ENCODE assay signal across 29 cellular contexts in the genomic region with DNA sequence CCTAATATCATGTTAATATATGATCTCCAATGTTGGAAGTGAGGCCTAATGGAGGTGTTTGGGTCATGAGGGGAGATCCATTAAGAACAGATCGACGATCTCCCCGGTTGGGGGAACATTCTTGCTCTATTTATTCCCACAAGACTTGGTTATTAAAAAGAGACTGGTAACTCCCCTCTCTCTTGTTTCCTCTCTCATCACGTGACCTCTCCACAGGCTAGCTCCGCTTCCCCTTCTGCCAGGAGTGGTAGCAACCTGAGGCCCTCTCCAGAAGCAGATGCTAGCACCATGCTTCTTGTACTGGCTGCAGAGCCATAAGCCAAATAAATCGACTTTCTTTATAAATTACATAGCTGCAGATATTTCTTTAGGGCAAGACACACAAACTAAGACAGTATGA.
"Had no signal": no experiment of that assay in that cellular context is flagged by ENCODE, and none has a peak within 500 bp of the region (broad histone marks: within the 10 kb centered on the region; RNA-seq: fewer than 3 reads in every experiment).

No MANE protein-coding gene starts in this region.

- H3K4me1 ChIP-seq: stomach, suprapubic skin, testis, thyroid gland, tibial artery, tibial nerve, transverse colon, upper lobe of left lung, upper lobe of right lung, uterus, vagina had no signal

- H3K4me1 Mint-ChIP-seq: stimulated activated effector memory CD8-positive, alpha-beta T cell treated with anti-CD3 and anti-CD28 coated beads, Interleukin-12 subunit alpha, Interleukin-12 subunit beta, amount 100 ng/mL, for 72 hours; stimulated activated memory B cell treated with anti-CD40 and anti-IgM and Interleukin-4, amounts not matched to agents 10 μg/mL and 1 μg/mL and 100 μg/mL, for 72 hours; stimulated activated naive B cell treated with anti-CD40 and anti-IgM and Interleukin-4, amounts not matched to agents 10 μg/mL and 1 μg/mL and 100 μg/mL, for 72 hours; stimulated activated naive CD8-positive, alpha-beta T cell treated with anti-CD3 and anti-CD28 coated beads, Interleukin-15, amount 100 ng/mL, for 72 hours had no signal

- ATAC-seq: stimulated activated effector memory CD8-positive, alpha-beta T cell treated with anti-CD3 and anti-CD28 coated beads, Interleukin-12 subunit alpha, Interleukin-12 subunit beta, amount 100 ng/mL, for 72 hours; stimulated activated memory B cell treated with anti-CD40 and anti-IgM and Interleukin-4, amounts not matched to agents 10 μg/mL and 1 μg/mL and 100 μg/mL, for 72 hours; stimulated activated naive B cell treated with anti-CD40 and anti-IgM and Interleukin-4, amounts not matched to agents 10 μg/mL and 1 μg/mL and 100 μg/mL, for 72 hours; stimulated activated naive CD8-positive, alpha-beta T cell treated with anti-CD3 and anti-CD28 coated beads, Interleukin-15, amount 100 ng/mL, for 72 hours; stimulated activated naive CD8-positive, alpha-beta T cell treated with anti-CD3 and anti-CD28 coated beads, Interleukin-15, Interleukin-2, amounts not matched to agents 100 U/mL and 50 U/mL, for 24 hours; upper lobe of right lung had no signal

- H3K27ac ChIP-seq: stomach, suprapubic skin, testis, thoracic aorta, thyroid gland, tibial artery, tibial nerve, transverse colon, upper lobe of left lung, upper lobe of right lung, uterus, vagina had no signal

- H3K9me3 ChIP-seq: stomach, suprapubic skin, testis, thoracic aorta, thyroid gland, tibial artery, tibial nerve, transverse colon, upper lobe of left lung, upper lobe of right lung, uterus, vagina had no signal

- H3K4me3 Mint-ChIP-seq: stimulated activated effector memory CD8-positive, alpha-beta T cell treated with anti-CD3 and anti-CD28 coated beads, Interleukin-12 subunit alpha, Interleukin-12 subunit beta, amount 100 ng/mL, for 72 hours; stimulated activated memory B cell treated with anti-CD40 and anti-IgM and Interleukin-4, amounts not matched to agents 10 μg/mL and 1 μg/mL and 100 μg/mL, for 72 hours; stimulated activated naive B cell treated with anti-CD40 and anti-IgM and Interleukin-4, amounts not matched to agents 10 μg/mL and 1 μg/mL and 100 μg/mL, for 72 hours; stimulated activated naive CD8-positive, alpha-beta T cell treated with anti-CD3 and anti-CD28 coated beads, Interleukin-15, amount 100 ng/mL, for 72 hours; stimulated activated naive CD8-positive, alpha-beta T cell treated with anti-CD3 and anti-CD28 coated beads, Interleukin-15, Interleukin-2, amounts not matched to agents 100 ng/mL and 50 ng/mL, for 24 hours; type B pancreatic cell had no signal

- H3K4me3 ChIP-seq: stomach, suprapubic skin, testis, thoracic aorta, thyroid gland, tibial artery, tibial nerve, transverse colon, upper lobe of left lung, upper lobe of right lung, uterus, vagina had no signal

- DNase-seq: stimulated activated CD4-positive, alpha-beta T cell treated with anti-CD3 and anti-CD28 coated beads, Interleukin-2, amount 100 ng/mL, for 48 hours; stimulated activated CD4-positive, alpha-beta T cell treated with anti-CD3 and anti-CD28 coated beads, Interleukin-4, amount 100 ng/mL, for 1 hour; stimulated activated CD4-positive, alpha-beta T cell treated with anti-CD3 and anti-CD28 coated beads, Interleukin-4, amount 100 ng/mL, for 24 hours; stimulated activated CD4-positive, alpha-beta T cell treated with anti-CD3 and anti-CD28 coated beads, Interleukin-4, amount 100 ng/mL, for 4 hours; stimulated activated CD8-positive, alpha-beta memory T cell treated with anti-CD3 and anti-CD28 coated beads, Interleukin-4, amount 100 ng/mL, for 48 hours; stimulated activated naive B cell treated with anti-CD40 and anti-IgM and Interleukin-4, amounts not matched to agents 10 μg/mL and 1 μg/mL and 100 μg/mL, for 72 hours; stimulated activated naive CD4-positive, alpha-beta T cell; stimulated activated naive CD4-positive, alpha-beta T cell treated with Interleukin-2 at 50 U/mL for 16 hours; stimulated activated naive CD8-positive, alpha-beta T cell treated with anti-CD3 and anti-CD28 coated beads, Interleukin-15, amount 100 ng/mL, for 72 hours; stimulated activated naive CD8-positive, alpha-beta T cell treated with anti-CD3 and anti-CD28 coated beads, Interleukin-15, Interleukin-2, amounts not matched to agents 100 U/mL and 50 U/mL, for 24 hours; stomach; substantia nigra; testis; thyroid gland; tibial artery; transverse colon; trophoblast cell; upper lobe of left lung; upper lobe of right lung; uterus had no signal

- H3K27me3 ChIP-seq: stomach, suprapubic skin, testis, thyroid gland, tibial artery, tibial nerve, transverse colon, upper lobe of left lung, upper lobe of right lung, uterus, vagina had no signal

- H3K27me3 Mint-ChIP-seq: stimulated activated memory B cell treated with anti-CD40 and anti-IgM and Interleukin-4, amounts not matched to agents 10 μg/mL and 1 μg/mL and 100 μg/mL, for 72 hours; stimulated activated naive B cell treated with anti-CD40 and anti-IgM and Interleukin-4, amounts not matched to agents 10 μg/mL and 1 μg/mL and 100 μg/mL, for 72 hours; stimulated activated naive CD8-positive, alpha-beta T cell treated with anti-CD3 and anti-CD28 coated beads, Interleukin-15, amount 100 ng/mL, for 72 hours; stimulated activated naive CD8-positive, alpha-beta T cell treated with anti-CD3 and anti-CD28 coated beads, Interleukin-15, Interleukin-2, amounts not matched to agents 100 ng/mL and 50 ng/mL, for 24 hours; type B pancreatic cell had no signal

- H3K36me3 ChIP-seq: stomach, suprapubic skin, thoracic aorta, thyroid gland, tibial artery, tibial nerve, transverse colon, upper lobe of left lung, upper lobe of right lung, uterus, vagina had no signal

- H3K27ac Mint-ChIP-seq: stimulated activated effector memory CD8-positive, alpha-beta T cell treated with anti-CD3 and anti-CD28 coated beads, Interleukin-12 subunit alpha, Interleukin-12 subunit beta, amount 100 ng/mL, for 72 hours; stimulated activated memory B cell treated with anti-CD40 and anti-IgM and Interleukin-4, amounts not matched to agents 10 μg/mL and 1 μg/mL and 100 μg/mL, for 72 hours; stimulated activated naive B cell treated with anti-CD40 and anti-IgM and Interleukin-4, amounts not matched to agents 10 μg/mL and 1 μg/mL and 100 μg/mL, for 72 hours; stimulated activated naive CD8-positive, alpha-beta T cell treated with anti-CD3 and anti-CD28 coated beads, Interleukin-15, amount 100 ng/mL, for 72 hours; stimulated activated naive CD8-positive, alpha-beta T cell treated with anti-CD3 and anti-CD28 coated beads, Interleukin-15, Interleukin-2, amounts not matched to agents 100 ng/mL and 50 ng/mL, for 24 hours; type B pancreatic cell had no signal

- H3K36me3 Mint-ChIP-seq: stimulated activated effector memory CD8-positive, alpha-beta T cell treated with anti-CD3 and anti-CD28 coated beads, Interleukin-12 subunit alpha, Interleukin-12 subunit beta, amount 100 ng/mL, for 72 hours; stimulated activated memory B cell treated with anti-CD40 and anti-IgM and Interleukin-4, amounts not matched to agents 10 μg/mL and 1 μg/mL and 100 μg/mL, for 72 hours; stimulated activated naive B cell treated with anti-CD40 and anti-IgM and Interleukin-4, amounts not matched to agents 10 μg/mL and 1 μg/mL and 100 μg/mL, for 72 hours; type B pancreatic cell had no signal

- FAIRE-seq: urothelium cell line had no signal

- H3K9me3 Mint-ChIP-seq: stimulated activated memory B cell treated with anti-CD40 and anti-IgM and Interleukin-4, amounts not matched to agents 10 μg/mL and 1 μg/mL and 100 μg/mL, for 72 hours; stimulated activated naive B cell treated with anti-CD40 and anti-IgM and Interleukin-4, amounts not matched to agents 10 μg/mL and 1 μg/mL and 100 μg/mL, for 72 hours; stimulated activated naive CD8-positive, alpha-beta T cell treated with anti-CD3 and anti-CD28 coated beads, Interleukin-15, Interleukin-2, amounts not matched to agents 100 ng/mL and 50 ng/mL, for 24 hours; type B pancreatic cell had no signal
